Comparison of ENCODE assay signal across 17 cellular contexts in genomic region chr16:57626420-57627170, GRCh38. TPM values are rescaled to one million over a fixed set of nuclear protein-coding genes. Genes with fewer than 3 reads are reported as not detected.
DNase-seq lines count a peak whose midpoint lies in the region; ATAC-seq and TF ChIP-seq lines count a peak whose summit lies in the region.
"Had no signal": no experiment of that assay in that cellular context is flagged by ENCODE, and none has a peak within 500 bp of the region (broad histone marks: within the 10 kb centered on the region; RNA-seq: fewer than 3 reads in every experiment).

No MANE protein-coding gene starts in this region.

- peaks cover 55% of the 10 kb centered on the region for H3F3A ChIP-seq in PC-9 (ENCODE audit: insufficient read depth, low read depth)

- peak overlapping the region; percentile 91 for H3K27ac Mint-ChIP-seq in glutamatergic neuron (ENCODE audit: unreplicated experiment)
- peak overlapping the region; percentile 77 for H3K27ac Mint-ChIP-seq in stimulated activated effector memory CD8-positive, alpha-beta T cell treated with anti-CD3 and anti-CD28 coated beads, Interleukin-12 subunit alpha, Interleukin-12 subunit beta, amount 100 ng/mL, for 72 hours
- H3K27ac Mint-ChIP-seq in activated CD8-positive, alpha-beta T cell treated with anti-CD3 and anti-CD28 coated beads, Interleukin-2, amount 10 ng/mL, durations not matched to agents 7 days and 5 days = no peak overlapping the region
- H3K27ac Mint-ChIP-seq in CD4-positive, alpha-beta T cell = no peak overlapping the region
- H3K27ac Mint-ChIP-seq: activated naive CD8-positive, alpha-beta T cell had no signal

- no peak overlapping the region for H2AFZ ChIP-seq in PC-9

- H3K4me3 ChIP-seq in PC-9 = no peak overlapping the region
- H3K4me3 ChIP-seq: coronary artery, left lung, thoracic aorta had no signal

- intact Hi-C loops in PC-9 (cut with micrococcal nuclease; ENCODE audit: unreplicated experiment) = no loop called here
- intact Hi-C loops in CD4-positive, alpha-beta T cell (cut with DNase I, micrococcal nuclease) = no loop called here

- no peaks in the 10 kb centered on the region for H3K36me3 Mint-ChIP-seq in glutamatergic neuron (ENCODE audit: unreplicated experiment)
- H3K36me3 Mint-ChIP-seq in stimulated activated effector memory CD8-positive, alpha-beta T cell treated with anti-CD3 and anti-CD28 coated beads, Interleukin-12 subunit alpha, Interleukin-12 subunit beta, amount 100 ng/mL, for 72 hours = peaks cover 27% of the 10 kb centered on the region
- no peaks in the 10 kb centered on the region for H3K36me3 Mint-ChIP-seq in activated CD8-positive, alpha-beta T cell treated with anti-CD3 and anti-CD28 coated beads, Interleukin-2, amount 10 ng/mL, durations not matched to agents 7 days and 5 days (ENCODE audit: low read depth)
- H3K36me3 Mint-ChIP-seq in CD4-positive, alpha-beta T cell (ENCODE audit: low read depth) = no peaks in the 10 kb centered on the region
- H3K36me3 Mint-ChIP-seq: activated naive CD8-positive, alpha-beta T cell; CD8-positive, alpha-beta memory T cell had no signal

- 0 out of 2 replicates have a peak overlapping the region, but pooled peaks have one; percentile 75 for H3K27ac ChIP-seq in PC-9
- no peak overlapping the region for H3K27ac ChIP-seq in CD4-positive, alpha-beta T cell (ENCODE audit: low read depth, low read length)
- H3K27ac ChIP-seq: thoracic aorta had no signal

- H3K4me3 Mint-ChIP-seq in glutamatergic neuron (ENCODE audit: unreplicated experiment) = peak overlapping the region; percentile 68
- H3K4me3 Mint-ChIP-seq in stimulated activated effector memory CD8-positive, alpha-beta T cell treated with anti-CD3 and anti-CD28 coated beads, Interleukin-12 subunit alpha, Interleukin-12 subunit beta, amount 100 ng/mL, for 72 hours = no peak overlapping the region
- H3K4me3 Mint-ChIP-seq in activated CD8-positive, alpha-beta T cell treated with anti-CD3 and anti-CD28 coated beads, Interleukin-2, amount 10 ng/mL, durations not matched to agents 7 days and 5 days = no peak overlapping the region
- H3K4me3 Mint-ChIP-seq in CD4-positive, alpha-beta T cell = no peak overlapping the region
- H3K4me3 Mint-ChIP-seq: activated naive CD8-positive, alpha-beta T cell; activated T-helper 1 cell treated with anti-CD3 and anti-CD28 coated beads, Interleukin-12 subunit alpha, Interleukin-12 subunit beta, Interleukin-2, Interleukin-4 antibody, amounts not matched to agents 30 ng/mL and 10 ng/mL and 1 ng/mL, durations not matched to agents 14 hours and 24 hours and 36 hours had no signal

- POLR2A ChIA-PET in PC-9 (lab: Charles Lee; ENCODE audit: unreplicated experiment) = interaction anchor here (0.5 to 1.0 kb wide), 2 partner anchors 17 to 112 kb away, joined by 12 to 13 read pairs; no protein-coding TSS in a partner anchor
- POLR2A ChIA-PET in activated CD8-positive, alpha-beta T cell treated with anti-CD3 and anti-CD28 coated beads, Interleukin-2, amount 10 ng/mL, durations not matched to agents 7 days and 5 days (lab: Charles Lee) = no interaction called here
- POLR2A ChIA-PET in CD4-positive, alpha-beta T cell (lab: Charles Lee) = interaction anchor here (0.5 kb wide), 1 partner anchor 16 kb away, joined by 3 read pairs; no protein-coding TSS in a partner anchor

- CTCF ChIA-PET in PC-9 (lab: Charles Lee) = interaction anchor here (0.6 to 2.1 kb wide), 4 partner anchors 17 to 568 kb away, joined by 5 to 11 read pairs (median 6); no protein-coding TSS in a partner anchor
- CTCF ChIA-PET in activated CD8-positive, alpha-beta T cell treated with anti-CD3 and anti-CD28 coated beads, Interleukin-2, amount 10 ng/mL, durations not matched to agents 7 days and 5 days (lab: Charles Lee) = interaction anchor here (1.8 to 2.5 kb wide), 2 partner anchors 17 to 21 kb away, joined by 8 to 11 read pairs; no protein-coding TSS in a partner anchor
- CTCF ChIA-PET in CD4-positive, alpha-beta T cell (lab: Charles Lee) = no interaction called here

- peak; percentile 81 for DNase-seq in DMS 273 (lab: John Stamatoyannopoulos, UW; ENCODE audit: unreplicated experiment)
- DNase-seq in PC-9 = no peak
- DNase-seq in glutamatergic neuron = peak; percentile 70
- DNase-seq in stimulated activated effector memory CD8-positive, alpha-beta T cell treated with anti-CD3 and anti-CD28 coated beads, Interleukin-12 subunit alpha, Interleukin-12 subunit beta, amount 100 ng/mL, for 72 hours (ENCODE audit: low spot score in 2 of 2) = no peak
- DNase-seq in activated CD8-positive, alpha-beta T cell treated with anti-CD3 and anti-CD28 coated beads, Interleukin-2, amount 10 ng/mL, durations not matched to agents 7 days and 5 days = no peak
- DNase-seq in NCI-H2196 (lab: John Stamatoyannopoulos, UW; ENCODE audit: unreplicated experiment) = no peak
- no peak for DNase-seq in CD4-positive, alpha-beta T cell
- DNase-seq: CD8-positive, alpha-beta memory T cell; NCI-H1092 treated with DMSO at 0.1 percent for 48 hours; NCI-H2029 treated with DMSO at 0.1 percent for 48 hours; NCI-H510A had no signal

- no peaks in the 10 kb centered on the region for H3K27me3 ChIP-seq in PC-9 (ENCODE audit: insufficient read depth, low read depth)
- H3K27me3 ChIP-seq in CD4-positive, alpha-beta T cell (ENCODE audit: control insufficient read depth, insufficient read depth, low read length) = peaks cover 25% of the 10 kb centered on the region

- peaks cover 7% of the 10 kb centered on the region for H4K20me1 ChIP-seq in PC-9 (ENCODE audit: insufficient read depth)

- ATAC-seq in stimulated activated effector memory CD8-positive, alpha-beta T cell treated with anti-CD3 and anti-CD28 coated beads, Interleukin-12 subunit alpha, Interleukin-12 subunit beta, amount 100 ng/mL, for 72 hours = no peak
- ATAC-seq in activated CD8-positive, alpha-beta T cell treated with anti-CD3 and anti-CD28 coated beads, Interleukin-2, amount 10 ng/mL, durations not matched to agents 7 days and 5 days = no peak
- no peak for ATAC-seq in CD4-positive, alpha-beta T cell (ENCODE audit: poor library complexity)
- ATAC-seq: activated CD4-positive, CD25-positive, alpha-beta regulatory T cell treated with anti-CD3 and anti-CD28 coated beads, Interleukin-2, amount 50 U/mL, for 24 hours had no signal

- no TSS peak for BruUV-seq in PC-9 (replicated peaks; lab: Mats Ljungman, UMichigan)

- TF ChIP-seq CTCF in PC-9 (conservative IDR thresholded peaks at IDR 0.05) (no peak), glutamatergic neuron (IDR thresholded peaks at IDR 0.05; ENCODE audit: partially characterized antibody, unreplicated experiment) (no peak)
- TF ChIP-seq CTCF in CD4-positive, alpha-beta T cell (IDR thresholded peaks at IDR 0.05) = no peak

- H3K79me2 ChIP-seq in PC-9 (ENCODE audit: low read depth) = peaks cover 77% of the 10 kb centered on the region

- peaks cover 97% of the 10 kb centered on the region for H3K4me1 ChIP-seq in PC-9 (replicated peaks; ENCODE audit: insufficient read depth)

- H3K4me1 Mint-ChIP-seq in glutamatergic neuron (ENCODE audit: low read depth, unreplicated experiment) = peaks cover 50% of the 10 kb centered on the region
- H3K4me1 Mint-ChIP-seq in stimulated activated effector memory CD8-positive, alpha-beta T cell treated with anti-CD3 and anti-CD28 coated beads, Interleukin-12 subunit alpha, Interleukin-12 subunit beta, amount 100 ng/mL, for 72 hours = peaks cover 56% of the 10 kb centered on the region
- peaks cover 27% of the 10 kb centered on the region for H3K4me1 Mint-ChIP-seq in activated CD8-positive, alpha-beta T cell treated with anti-CD3 and anti-CD28 coated beads, Interleukin-2, amount 10 ng/mL, durations not matched to agents 7 days and 5 days (ENCODE audit: low read depth)
- H3K4me1 Mint-ChIP-seq in CD4-positive, alpha-beta T cell (ENCODE audit: low read depth) = peaks cover 8% of the 10 kb centered on the region

- no peaks in the 10 kb centered on the region for H3K36me3 ChIP-seq in PC-9 (ENCODE audit: low read depth)
- H3K36me3 ChIP-seq: left lung, thoracic aorta had no signal

- no peaks in the 10 kb centered on the region for H3K9me3 ChIP-seq in PC-9 (ENCODE audit: insufficient read depth, low read depth)
- no peaks in the 10 kb centered on the region for H3K9me3 ChIP-seq in CD4-positive, alpha-beta T cell (ENCODE audit: control insufficient read depth, low read length)
- H3K9me3 ChIP-seq: left lung, thoracic aorta had no signal

- H3K9me2 ChIP-seq in PC-9 (ENCODE audit: insufficient read depth) = no peaks in the 10 kb centered on the region

- H3K27me3 Mint-ChIP-seq in glutamatergic neuron (ENCODE audit: unreplicated experiment) = peaks cover 27% of the 10 kb centered on the region
- peaks cover 18% of the 10 kb centered on the region for H3K27me3 Mint-ChIP-seq in activated CD8-positive, alpha-beta T cell treated with anti-CD3 and anti-CD28 coated beads, Interleukin-2, amount 10 ng/mL, durations not matched to agents 7 days and 5 days (ENCODE audit: low read depth)
- H3K27me3 Mint-ChIP-seq in CD4-positive, alpha-beta T cell = peaks cover 32% of the 10 kb centered on the region

- H3K9me3 Mint-ChIP-seq in glutamatergic neuron (ENCODE audit: unreplicated experiment) = peaks cover 11% of the 10 kb centered on the region
- no peaks in the 10 kb centered on the region for H3K9me3 Mint-ChIP-seq in stimulated activated effector memory CD8-positive, alpha-beta T cell treated with anti-CD3 and anti-CD28 coated beads, Interleukin-12 subunit alpha, Interleukin-12 subunit beta, amount 100 ng/mL, for 72 hours
- H3K9me3 Mint-ChIP-seq in activated CD8-positive, alpha-beta T cell treated with anti-CD3 and anti-CD28 coated beads, Interleukin-2, amount 10 ng/mL, durations not matched to agents 7 days and 5 days (ENCODE audit: insufficient read depth) = no peaks in the 10 kb centered on the region
- no peaks in the 10 kb centered on the region for H3K9me3 Mint-ChIP-seq in CD4-positive, alpha-beta T cell
- H3K9me3 Mint-ChIP-seq: activated T-helper 1 cell treated with anti-CD3 and anti-CD28 coated beads, Interleukin-12 subunit alpha, Interleukin-12 subunit beta, Interleukin-2, Interleukin-4 antibody, amounts not matched to agents 30 ng/mL and 10 ng/mL and 1 ng/mL, durations not matched to agents 14 hours and 24 hours and 36 hours; CD8-positive, alpha-beta memory T cell had no signal

- H3K4me2 ChIP-seq in PC-9 = peak overlapping the region; percentile 81; the same call in 1 of the 2 replicates

RNA-seq across cellular contexts. Expression of gene ADGRG1, which starts 1.8 kb away (rescaled TPM):
- total RNA-seq in PC-9 (2021) (105 and 131 TPM in 2 replicates), glutamatergic neuron (ENCODE audit: unreplicated experiment) (116 TPM)
- total RNA-seq in activated CD8-positive, alpha-beta T cell treated with anti-CD3 and anti-CD28 coated beads, Interleukin-2, amount 10 ng/mL, durations not matched to agents 7 days and 5 days = 1 to 10 TPM; 3.3 to 3.7 TPM
- 1 to 10 TPM; 1.8 to 2.3 TPM for total RNA-seq in CD4-positive, alpha-beta T cell

RNA-seq across cellular contexts. Expression of gene ADGRG3, which starts 41.5 kb away (rescaled TPM):
- total RNA-seq in PC-9 (2021) = 0.25 TPM in 1 of 2 replicates, not detected in the other
- not detected for total RNA-seq in glutamatergic neuron (ENCODE audit: unreplicated experiment)
- total RNA-seq in activated CD8-positive, alpha-beta T cell treated with anti-CD3 and anti-CD28 coated beads, Interleukin-2, amount 10 ng/mL, durations not matched to agents 7 days and 5 days = under 1 TPM in 1 of 2 experiments, not detected in 1; 0.13 TPM
- under 1 TPM in 1 of 2 experiments, not detected in 1; 0.28 TPM for total RNA-seq in CD4-positive, alpha-beta T cell
- total RNA-seq: activated T-helper 1 cell treated with anti-CD3 and anti-CD28 coated beads, Interleukin-12 subunit alpha, Interleukin-12 subunit beta, Interleukin-2, Interleukin-4 antibody, amounts not matched to agents 30 ng/mL and 10 ng/mL and 1 ng/mL, durations not matched to agents 14 hours and 24 hours and 36 hours; CD8-positive, alpha-beta memory T cell had no signal

Comparison
In these comparisons a context has a peak if more than half of its experiments do, and no peak if none do; other contexts are left out.
1. DNase-seq: peak in DMS 273 (single experiment) and glutamatergic neuron (single experiment); none in PC-9 (0 of 2), stimulated activated effector memory CD8-positive, alpha-beta T cell treated with anti-CD3 and anti-CD28 coated beads, Interleukin-12 subunit alpha, Interleukin-12 subunit beta, amount 100 ng/mL, for 72 hours (0 of 2), activated CD8-positive, alpha-beta T cell treated with anti-CD3 and anti-CD28 coated beads, Interleukin-2, amount 10 ng/mL, durations not matched to agents 7 days and 5 days (single experiment), NCI-H2196 (single experiment) and CD4-positive, alpha-beta T cell (0 of 10).
2. H3K27ac Mint-ChIP-seq: peak in glutamatergic neuron (single experiment) and stimulated activated effector memory CD8-positive, alpha-beta T cell treated with anti-CD3 and anti-CD28 coated beads, Interleukin-12 subunit alpha, Interleukin-12 subunit beta, amount 100 ng/mL, for 72 hours (single experiment); none in activated CD8-positive, alpha-beta T cell treated with anti-CD3 and anti-CD28 coated beads, Interleukin-2, amount 10 ng/mL, durations not matched to agents 7 days and 5 days (single experiment) and CD4-positive, alpha-beta T cell (single experiment).
3. RNA of gene ADGRG1, which starts 1.8 kb away (total RNA-seq): 105 to 131 TPM in PC-9 and 116 TPM in glutamatergic neuron (single experiment); 3.3 to 3.7 TPM in activated CD8-positive, alpha-beta T cell treated with anti-CD3 and anti-CD28 coated beads, Interleukin-2, amount 10 ng/mL, durations not matched to agents 7 days and 5 days and 1.8 to 2.3 TPM in CD4-positive, alpha-beta T cell; every median in the first group is over 10 times any median in the second.